15 cellular contexts compared by ENCODE assay signal in genomic region chr12:108696996-108697290, GRCh38. TPM values are rescaled to one million over a fixed set of nuclear protein-coding genes. Genes with fewer than 3 reads are reported as not detected.
DNase-seq lines count a peak whose midpoint lies in the region; ATAC-seq and TF ChIP-seq lines count a peak whose summit lies in the region.
"Had no signal": no experiment of that assay in that cellular context is flagged by ENCODE, and none has a peak within 500 bp of the region (broad histone marks: within the 10 kb centered on the region; RNA-seq: fewer than 3 reads in every experiment).

No MANE protein-coding gene starts in this region.

- no peaks in the 10 kb centered on the region for H3K27me3 ChIP-seq in AG04450 (ENCODE audit: control insufficient read depth, insufficient read depth, low read length)
- no peaks in the 10 kb centered on the region for H3K27me3 ChIP-seq in RWPE2 (ENCODE audit: insufficient read depth, poor library complexity, severe bottlenecking)
- no peaks in the 10 kb centered on the region for H3K27me3 ChIP-seq in esophagus muscularis mucosa
- H3K27me3 ChIP-seq in psoas muscle (ENCODE audit: insufficient read depth in 3 of 3, low read length in 2 of 3), result no peaks in the 10 kb centered on the region
- H3K27me3 ChIP-seq: colonic mucosa had no signal

- no peak for TF ChIP-seq POLR2A in esophagus muscularis mucosa (IDR thresholded peaks at IDR 0.05; ENCODE audit: low read depth)

- 55% methylated on average over 2 of the region's 2 CpGs for WGBS in esophagus muscularis mucosa
- 61 to 69% (median 63%) methylated on average over 2 of the region's 2 CpGs for WGBS in psoas muscle, 3 donors

- POLR2A ChIA-PET in AG04450 (lab: Yijun Ruan, JAX), result interaction anchor here (0.6 to 1.8 kb wide), 5 partner anchors 9 to 106 kb away, joined by 3 to 12 read pairs (median 5); no protein-coding TSS in a partner anchor

- CTCF ChIA-PET in AG04450 (lab: Charles Lee), result interaction anchor here (1.8 to 2.3 kb wide), 3 partner anchors 27 to 107 kb away, joined by 6 to 16 read pairs (median 6); no protein-coding TSS in a partner anchor

- intact Hi-C loops in esophagus muscularis mucosa (cut with DNase I) (no loop called here), psoas muscle (cut with DNase I) (loop anchor here in 1 of 2 donors (5.0 kb wide), 1 partner anchor 35 kb away; the partner anchor contains the start of gene CORO1C)

- no peak for TF ChIP-seq CTCF in AG04450 (IDR thresholded peaks at IDR 0.05; ENCODE audit: low read depth, low read length)
- TF ChIP-seq CTCF in RWPE2 (IDR thresholded peaks at IDR 0.05; ENCODE audit: poor library complexity, severe bottlenecking), result no peak
- TF ChIP-seq CTCF in esophagus muscularis mucosa (IDR thresholded peaks at IDR 0.05), result no peak
- no peak for TF ChIP-seq CTCF in psoas muscle (IDR thresholded peaks at IDR 0.05)

- no peak overlapping the region for H3K4me3 ChIP-seq in AG04450 (ENCODE audit: low read depth, low read length)
- no peak overlapping the region for H3K4me3 ChIP-seq in RWPE2 (ENCODE audit: severe bottlenecking)
- no peak overlapping the region for H3K4me3 ChIP-seq in esophagus muscularis mucosa
- H3K4me3 ChIP-seq in psoas muscle, result no peak overlapping the region
- H3K4me3 ChIP-seq: colonic mucosa had no signal

- H3K4me1 ChIP-seq in RWPE2 (ENCODE audit: insufficient read depth, poor library complexity, severe bottlenecking), result peaks cover 63% of the 10 kb centered on the region
- H3K4me1 ChIP-seq in esophagus muscularis mucosa, result peaks cover 80 to 100% (median 97%) of the 10 kb centered on the region in 4 donors
- H3K4me1 ChIP-seq in psoas muscle, result peaks cover 90% of the 10 kb centered on the region

- H3K9me3 ChIP-seq in AG04450 (ENCODE audit: control insufficient read depth, insufficient read depth, low read length) (no peaks in the 10 kb centered on the region), RWPE2 (ENCODE audit: severe bottlenecking) (no peaks in the 10 kb centered on the region), esophagus muscularis mucosa (no peaks in the 10 kb centered on the region), psoas muscle (no peaks in the 10 kb centered on the region)
- H3K9me3 ChIP-seq: colonic mucosa had no signal

- no peak for DNase-seq in AG04450 (ENCODE audit: low read depth, low spot score)
- no peak for DNase-seq in RWPE2 (ENCODE audit: low spot score)
- no peak for DNase-seq in esophagus muscularis mucosa (ENCODE audit: extremely low spot score)
- no peak for DNase-seq in psoas muscle
- no peak for DNase-seq in central memory CD4-positive, alpha-beta T cell
- DNase-seq in AG20443 (ENCODE audit: low spot score), result no peak
- DNase-seq: activated CD8-positive, alpha-beta memory T cell treated with anti-CD3 and anti-CD28 coated beads for 24 hours; activated naive CD4-positive, alpha-beta T cell treated with anti-CD3 and anti-CD28 coated beads, Interleukin-2, amount 10 ng/mL, durations not matched to agents 7 days and 5 days; AML-193; colonic mucosa; NCI-H748 treated with DMSO at 0.1 percent for 48 hours; SHP77; stimulated activated CD4-positive, alpha-beta T cell treated with anti-CD3 and anti-CD28 coated beads, Interleukin-12 subunit alpha, Interleukin-12 subunit beta, amount 100 ng/mL, for 4 hours had no signal

- peak overlapping the region; percentile 99 for H3K27ac ChIP-seq in AG04450 (ENCODE audit: low read depth, low read length)
- peak overlapping the region; percentile 99 for H3K27ac ChIP-seq in RWPE2 (ENCODE audit: poor library complexity, severe bottlenecking)
- H3K27ac ChIP-seq in esophagus muscularis mucosa (replicated peaks in 1 of 4), result peak overlapping the region; percentile 94 to 95 (median 94)
- H3K27ac ChIP-seq in psoas muscle, result peak overlapping the region; percentile 95
- H3K27ac ChIP-seq: colonic mucosa had no signal

- no peak for TF ChIP-seq EP300 in esophagus muscularis mucosa (IDR thresholded peaks at IDR 0.05)

- peaks cover 43% of the 10 kb centered on the region for H3K36me3 ChIP-seq in RWPE2 (ENCODE audit: low read depth)
- H3K36me3 ChIP-seq in esophagus muscularis mucosa, result peaks cover 0 to 35% (median 18%) of the 10 kb centered on the region in 4 donors
- peaks cover 19 to 30% of the 10 kb centered on the region in 2 donors for H3K36me3 ChIP-seq in psoas muscle (ENCODE audit: insufficient read depth in 1 of 2, low read depth in 1 of 2)
- H3K36me3 ChIP-seq: colonic mucosa had no signal

- no peak for ATAC-seq in RWPE2 (ENCODE audit: low read depth)
- ATAC-seq in psoas muscle, result no peak
- no peak for ATAC-seq in GM18498 (IDR thresholded peaks at IDR 0.05; ENCODE audit: unreplicated experiment)
- no peak for ATAC-seq in GM19035 (IDR thresholded peaks at IDR 0.05; ENCODE audit: unreplicated experiment)

RNA-seq across cellular contexts. Expression of gene CORO1C, which starts 34.4 kb away (rescaled TPM):
- 596 and 687 TPM in 2 replicates for polyA plus RNA-seq in AG04450 (2011; rRNA removed)
- polyA minus RNA-seq in AG04450 (2011; rRNA and poly(A)+ RNA removed), result 1,327 and 1,683 TPM in 2 replicates
- 100 to 1,000 TPM; 221 to 441 (median 315) TPM for total RNA-seq in esophagus muscularis mucosa
- total RNA-seq in psoas muscle, result 10 to 100 TPM; 32.4 to 67.1 (median 59.2) TPM
- polyA plus RNA-seq in psoas muscle, result 10 to 100 TPM; 16.9 to 40.5 (median 19.4) TPM
